13 cellular contexts compared by ENCODE assay signal in genomic region chr12:24133385-24133784, GRCh38.
DNase-seq lines count a peak whose midpoint lies in the region; ATAC-seq and TF ChIP-seq lines count a peak whose summit lies in the region.
"Had no signal": no experiment of that assay in that cellular context is flagged by ENCODE, and none has a peak within 500 bp of the region (broad histone marks: within the 10 kb centered on the region; RNA-seq: fewer than 3 reads in every experiment).

No MANE protein-coding gene starts in this region.

- H3K79me2 ChIP-seq in DND-41 (ENCODE audit: insufficient read depth, low read length), result no peaks in the 10 kb centered on the region
- no peaks in the 10 kb centered on the region for H3K79me2 ChIP-seq in KMS-11 (ENCODE audit: insufficient read depth, low read depth)

- intact Hi-C loops in heart left ventricle (cut with DNase I), result no loop called here

- no peaks in the 10 kb centered on the region for H3K9me3 ChIP-seq in DND-41 (ENCODE audit: insufficient read depth, low read length, severe bottlenecking)
- no peaks in the 10 kb centered on the region for H3K9me3 ChIP-seq in heart left ventricle
- H3K9me3 ChIP-seq: neutrophil had no signal

- H3K4me3 ChIP-seq in DND-41 (ENCODE audit: low read depth in 1 of 2, low read length in 2 of 2) (no peak overlapping the region), KMS-11 (IDR thresholded peaks at IDR 0.05; ENCODE audit: insufficient read depth, low read depth, low read length) (no peak overlapping the region), heart left ventricle (no peak overlapping the region)

- H2AFZ ChIP-seq in DND-41 (ENCODE audit: low read depth, low read length), result no peak overlapping the region
- no peak overlapping the region for H2AFZ ChIP-seq in KMS-11 (ENCODE audit: low read depth)

- peaks cover 10% of the 10 kb centered on the region; the same call in 1 of the 2 replicates for H3K4me1 ChIP-seq in DND-41 (ENCODE audit: insufficient read depth, low read length)
- peaks cover 62% of the 10 kb centered on the region for H3K4me1 ChIP-seq in KMS-11 (ENCODE audit: low read depth, poor library complexity, severe bottlenecking)
- no peaks in the 10 kb centered on the region for H3K4me1 ChIP-seq in heart left ventricle

- H3K27ac ChIP-seq in DND-41 (ENCODE audit: low read length) (no peak overlapping the region), KMS-11 (peak overlapping the region; percentile 4; the same call in 1 of the 2 replicates), heart left ventricle (no peak overlapping the region)
- H3K27ac ChIP-seq: neutrophil, WERI-Rb-1 had no signal

- H3K27me3 ChIP-seq in DND-41 (ENCODE audit: insufficient read depth, low read length, poor library complexity) (no peaks in the 10 kb centered on the region), KMS-11 (ENCODE audit: insufficient read depth, low read depth) (no peaks in the 10 kb centered on the region), heart left ventricle (peaks cover 0 to 4% (median 0%) of the 10 kb centered on the region in 9 donors)
- H3K27me3 ChIP-seq: neutrophil had no signal

- TF ChIP-seq POLR2A in heart left ventricle (IDR thresholded peaks at IDR 0.05), result no peak

- H4K20me1 ChIP-seq in DND-41 (ENCODE audit: insufficient read depth, low read length) (no peaks in the 10 kb centered on the region), KMS-11 (ENCODE audit: insufficient read depth) (no peaks in the 10 kb centered on the region)

- H3K9ac ChIP-seq in DND-41 (ENCODE audit: low read depth, low read length), result no peak overlapping the region
- H3K9ac ChIP-seq in KMS-11, result no peak overlapping the region

- ATAC-seq in DND-41 (ENCODE audit: insufficient read depth, low read depth) (peak; percentile 90), GM21717 (IDR thresholded peaks at IDR 0.05; ENCODE audit: unreplicated experiment) (no peak), heart left ventricle (no peak), HG03469 (IDR thresholded peaks at IDR 0.05; ENCODE audit: unreplicated experiment) (no peak), GM19023 (IDR thresholded peaks at IDR 0.05; ENCODE audit: unreplicated experiment) (no peak)
- ATAC-seq: right cardiac atrium had no signal

- no peaks in the 10 kb centered on the region for H3K36me3 ChIP-seq in DND-41 (ENCODE audit: insufficient read depth, low read length)
- no peaks in the 10 kb centered on the region for H3K36me3 ChIP-seq in KMS-11 (ENCODE audit: insufficient read depth)
- H3K36me3 ChIP-seq in heart left ventricle, result no peaks in the 10 kb centered on the region
- H3K36me3 ChIP-seq: neutrophil, WERI-Rb-1 had no signal

- TF ChIP-seq CTCF in DND-41 (IDR thresholded peaks at IDR 0.05; ENCODE audit: borderline replicate concordance, extremely low read depth, low read length, poor library complexity, severe bottlenecking), result no peak
- TF ChIP-seq CTCF in KMS-11 (conservative IDR thresholded peaks at IDR 0.05; ENCODE audit: low read depth, low read length), result no peak
- no peak for TF ChIP-seq CTCF in heart left ventricle (IDR thresholded peaks at IDR 0.05)

- no peak overlapping the region for H3K4me2 ChIP-seq in DND-41 (ENCODE audit: insufficient read depth, low read length)
- H3K4me2 ChIP-seq in KMS-11, result peak overlapping the region; percentile 80

- 78 to 88% (median 86%) methylated on average over 4 of the region's 4 CpGs for WGBS in heart left ventricle, 4 donors

- DNase-seq in DND-41 (peak; percentile 72), NCI-H748 (lab: John Stamatoyannopoulos, UW; ENCODE audit: unreplicated experiment) (peak; percentile 76), iPS-NIHi11 (ENCODE audit: low spot score) (peak; percentile 77), heart left ventricle (no peak)
- DNase-seq: immature natural killer cell, right cardiac atrium, substantia nigra, WERI-Rb-1 had no signal

Comparison
In these comparisons a context has a peak if more than half of its experiments do, and no peak if none do; other contexts are left out.
1. DNase-seq: peak in DND-41 (single experiment), NCI-H748 (single experiment) and iPS-NIHi11 (single experiment); none in heart left ventricle (0 of 5).